Comparison of ENCODE assay signal across 8 cellular contexts in genomic region chr10:59805043-59805442, GRCh38. TPM values are rescaled to one million over a fixed set of nuclear protein-coding genes. Genes with fewer than 3 reads are reported as not detected.
DNase-seq lines count a peak whose midpoint lies in the region; ATAC-seq and TF ChIP-seq lines count a peak whose summit lies in the region.

No MANE protein-coding gene starts in this region.

- H3K27ac ChIP-seq in heart right ventricle = no peak overlapping the region
- H3K27ac ChIP-seq in right atrium auricular region = no peak overlapping the region
- H3K27ac ChIP-seq in osteoblast (ENCODE audit: low read depth, low read length) = no peak overlapping the region
- no peak overlapping the region for H3K27ac ChIP-seq in sigmoid colon
- H3K27ac ChIP-seq in Karpas-422 (ENCODE audit: low read length) = no peak overlapping the region

- H3K27me3 ChIP-seq in heart right ventricle = no peaks in the 10 kb centered on the region
- H3K27me3 ChIP-seq in right atrium auricular region = no peaks in the 10 kb centered on the region
- no peaks in the 10 kb centered on the region for H3K27me3 ChIP-seq in osteoblast (ENCODE audit: insufficient read depth, low read length)
- no peaks in the 10 kb centered on the region for H3K27me3 ChIP-seq in sigmoid colon
- no peaks in the 10 kb centered on the region for H3K27me3 ChIP-seq in Karpas-422 (ENCODE audit: low read length)

- WGBS in heart right ventricle, 2 donors = 88 to 91% methylated on average over 6 of the region's 6 CpGs
- WGBS in sigmoid colon, 2 donors = 44 to 73% methylated on average over 6 of the region's 6 CpGs

- no peak for TF ChIP-seq EP300 in sigmoid colon (IDR thresholded peaks at IDR 0.05)

- no peak overlapping the region for H3K4me3 ChIP-seq in heart right ventricle
- no peak overlapping the region for H3K4me3 ChIP-seq in right atrium auricular region
- no peak overlapping the region for H3K4me3 ChIP-seq in choroid plexus epithelial cell (ENCODE audit: low read depth, low read length)
- H3K4me3 ChIP-seq in osteoblast (ENCODE audit: insufficient read depth, low read length) = no peak overlapping the region
- H3K4me3 ChIP-seq in sigmoid colon = no peak overlapping the region
- H3K4me3 ChIP-seq in Karpas-422 (ENCODE audit: low read length) = no peak overlapping the region

- H3K9me2 ChIP-seq in Karpas-422 (replicated peaks; ENCODE audit: insufficient read depth, low read length) = no peaks in the 10 kb centered on the region

- H3K4me1 ChIP-seq in heart right ventricle = peaks cover 0 to 21% (median 13%) of the 10 kb centered on the region in 9 donors
- peaks cover 0 to 22% of the 10 kb centered on the region in 2 donors for H3K4me1 ChIP-seq in right atrium auricular region
- H3K4me1 ChIP-seq in osteoblast (ENCODE audit: insufficient read depth, low read length) = no peaks in the 10 kb centered on the region
- peaks cover 0 to 24% (median 12%) of the 10 kb centered on the region in 4 donors for H3K4me1 ChIP-seq in sigmoid colon
- H3K4me1 ChIP-seq in Karpas-422 (ENCODE audit: low read length) = no peaks in the 10 kb centered on the region

- H3K9ac ChIP-seq in Karpas-422 (ENCODE audit: low read length) = no peak overlapping the region

- ATAC-seq in heart right ventricle = no peak

- no peak overlapping the region for H2AFZ ChIP-seq in osteoblast (ENCODE audit: low read length)
- H2AFZ ChIP-seq in Karpas-422 (ENCODE audit: low read length) = no peak overlapping the region

- H3K4me2 ChIP-seq in osteoblast (ENCODE audit: insufficient read depth, low read length) (no peak overlapping the region), Karpas-422 (ENCODE audit: low read depth, low read length, poor library complexity, severe bottlenecking) (no peak overlapping the region)

- TF ChIP-seq CTCF in heart right ventricle (IDR thresholded peaks at IDR 0.05) (peak; percentile 8 to 45 (median 29)), right atrium auricular region (IDR thresholded peaks at IDR 0.05) (peak in 1 of 2 donors; percentile 51), choroid plexus epithelial cell (conservative IDR thresholded peaks at IDR 0.05; ENCODE audit: low read depth, low read length) (peak; percentile 74), osteoblast (IDR thresholded peaks at IDR 0.05; ENCODE audit: extremely low read depth, low read depth, low read length) (peak; percentile 32), sigmoid colon (IDR thresholded peaks at IDR 0.05) (peak in 2 of 4 experiments; percentile 27 to 53)

- intact Hi-C loops in heart right ventricle (cut with DNase I) (loop anchor here in 6 of 10 donors (5.0 to 10.0 kb wide), 2 partner anchors 178 to 180 kb away; no protein-coding TSS in a partner anchor), sigmoid colon (cut with DNase I) (loop anchor here (10.0 kb wide), 1 partner anchor 100 kb away; the partner anchor contains the start of gene CCDC6)

- DNase-seq in heart right ventricle (no peak), right atrium auricular region (ENCODE audit: low spot score) (no peak), NCI-H1436 (lab: John Stamatoyannopoulos, UW) (peak; percentile 43), choroid plexus epithelial cell (ENCODE audit: low read depth) (peak; percentile 62), osteoblast (ENCODE audit: insufficient read length, low spot score, missing footprints) (no peak), sigmoid colon (no peak), OCI-M2 (lab: John Stamatoyannopoulos, UW; ENCODE audit: unreplicated experiment) (no peak), Karpas-422 (no peak)

- H3K36me3 ChIP-seq in heart right ventricle (peaks cover 0 to 95% (median 39%) of the 10 kb centered on the region in 9 donors), right atrium auricular region (peaks cover 50% of the 10 kb centered on the region), osteoblast (ENCODE audit: insufficient read depth, low read length) (peaks cover 42% of the 10 kb centered on the region), sigmoid colon (peaks cover 11 to 94% (median 53%) of the 10 kb centered on the region in 4 donors), Karpas-422 (ENCODE audit: insufficient read depth, low read length) (peaks cover 75% of the 10 kb centered on the region)

- no peaks in the 10 kb centered on the region for H3K9me3 ChIP-seq in heart right ventricle
- no peaks in the 10 kb centered on the region for H3K9me3 ChIP-seq in right atrium auricular region
- H3K9me3 ChIP-seq in osteoblast (ENCODE audit: low read depth, low read length) = no peaks in the 10 kb centered on the region
- no peaks in the 10 kb centered on the region for H3K9me3 ChIP-seq in sigmoid colon
- no peaks in the 10 kb centered on the region for H3K9me3 ChIP-seq in Karpas-422 (ENCODE audit: low read length)

- H3K79me2 ChIP-seq in osteoblast (ENCODE audit: insufficient read depth, low read length) (no peaks in the 10 kb centered on the region), Karpas-422 (ENCODE audit: low read length) (peaks cover 34% of the 10 kb centered on the region)

- H4K20me1 ChIP-seq in osteoblast (ENCODE audit: insufficient read depth, low read length) = peaks cover 8% of the 10 kb centered on the region
- no peaks in the 10 kb centered on the region for H4K20me1 ChIP-seq in Karpas-422 (ENCODE audit: insufficient read depth, low read depth, low read length)

- TF ChIP-seq POLR2A in sigmoid colon (IDR thresholded peaks at IDR 0.05) = no peak

RNA-seq across cellular contexts. Expression of gene MRLN, which starts 51.8 kb away (rescaled TPM):
- total RNA-seq in heart right ventricle = not detected
- not detected for polyA plus RNA-seq in heart right ventricle
- total RNA-seq in right atrium auricular region = not detected
- not detected in 2 replicates for total RNA-seq in osteoblast
- total RNA-seq in sigmoid colon = not detected
- not detected for polyA plus RNA-seq in sigmoid colon
- 0.25 TPM in 1 of 2 replicates, not detected in the other for total RNA-seq in Karpas-422 (2014; rRNA removed; shearing (Covaris generic); ENCODE audit: low replicate concordance)

Comparison
In these comparisons a context has a peak if more than half of its experiments do, and no peak if none do; other contexts are left out.
1. DNase-seq: peak in NCI-H1436 (single experiment) and choroid plexus epithelial cell (single experiment); none in heart right ventricle (0 of 2), right atrium auricular region (single experiment), osteoblast (single experiment), sigmoid colon (single experiment), OCI-M2 (single experiment) and Karpas-422 (single experiment).